ENCODE assay signal across 8 cellular contexts in the genomic region with DNA sequence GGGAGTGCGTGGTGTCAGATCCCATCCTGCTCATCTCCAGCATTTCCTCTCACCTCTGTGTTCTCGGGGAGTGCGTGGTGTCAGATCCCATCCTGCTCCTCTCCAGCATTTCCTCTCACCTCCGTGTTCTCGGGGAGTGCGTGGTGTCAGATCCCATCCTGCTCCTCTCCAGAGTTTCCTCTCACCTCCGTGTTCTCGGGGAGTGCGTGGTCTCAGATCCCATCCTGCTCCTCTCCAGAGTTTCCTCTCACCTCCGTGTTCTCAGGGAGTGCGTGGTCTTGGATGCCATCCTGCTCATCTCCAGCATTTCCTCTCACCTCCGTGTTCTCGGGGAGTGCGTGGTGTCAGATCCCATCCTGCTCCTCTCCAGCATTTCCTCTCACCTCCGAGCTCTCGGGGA. TPM values are rescaled to one million over a fixed set of nuclear protein-coding genes. Genes with fewer than 3 reads are reported as not detected.
DNase-seq lines count a peak whose midpoint lies in the region; ATAC-seq, FAIRE-seq and TF ChIP-seq lines count a peak whose summit lies in the region.
"Not testable (repeated sequence)": the region's sequence is repeated elsewhere in the genome, so short reads cannot be mapped to it uniquely, and the experiment has no call there.

No MANE protein-coding gene starts in this region.

- H3K9me1 ChIP-seq in K562 (ENCODE audit: control insufficient read depth, insufficient read depth, low read length), result not testable (repeated sequence)

- FAIRE-seq in K562 (lab: Jason Lieb, UNC); H1 (lab: Jason Lieb, UNC): not testable (repeated sequence)

- intact Hi-C loops in CD14-positive monocyte (cut with micrococcal nuclease); K562 (cut with micrococcal nuclease); Right ventricle myocardium superior (cut with DNase I); sigmoid colon (cut with DNase I); upper lobe of right lung (cut with DNase I): not testable (repeated sequence)

- peaks cover 54% of the 10 kb centered on the region for H3K4me1 Mint-ChIP-seq in CD14-positive monocyte
- H3K4me1 Mint-ChIP-seq in WTC11, result not testable (repeated sequence)

- H3K4me1 ChIP-seq in K562 (replicated peaks in 1 of 2; ENCODE audit: control insufficient read depth in 2 of 2, insufficient read depth in 2 of 2, low read length in 2 of 2), result peaks cover 5 to 12% of the 10 kb centered on the region in 2 experiments
- not testable (repeated sequence) for H3K4me1 ChIP-seq in H1 (replicated peaks in 1 of 4; ENCODE audit: control insufficient read depth in 3 of 4, insufficient read depth in 4 of 4, low read length in 3 of 4); sigmoid colon; suprapubic skin; upper lobe of right lung

- not testable (repeated sequence) for ATAC-seq in WTC11; K562; Right ventricle myocardium superior (ENCODE audit: poor library complexity); upper lobe of right lung

- CTCF ChIA-PET in WTC11 (lab: Charles Lee); K562 (lab: Yijun Ruan, JAX; ENCODE audit: low intra/inter-chr PET ratio): not testable (repeated sequence)
- CTCF ChIA-PET in H1 (lab: Charles Lee; ENCODE audit: partially characterized antibody), result interaction anchor here (3.3 kb wide), 1 partner anchor 18 kb away, joined by 13 read pairs; no protein-coding TSS in a partner anchor

- H2AK5ac ChIP-seq in H1 (ENCODE audit: low read depth, low read length), result not testable (repeated sequence)

- not testable (repeated sequence) for H3K4me3 ChIP-seq in K562; H1 (ENCODE audit: extremely low read depth in 1 of 4, insufficient read depth in 2 of 4, low read depth in 3 of 4, low read length in 4 of 4); sigmoid colon; suprapubic skin; upper lobe of right lung

- not testable (repeated sequence) for BruUV-seq in K562 (replicated peaks; lab: Mats Ljungman, UMichigan)

- H3K27me3 Mint-ChIP-seq in CD14-positive monocyte (ENCODE audit: low read depth in 3 of 3); WTC11 (ENCODE audit: low read depth): not testable (repeated sequence)

- H4K20me1 ChIP-seq in K562 (replicated peaks; ENCODE audit: control insufficient read depth, insufficient read depth, low read length); H1 (replicated peaks in 1 of 2; ENCODE audit: control insufficient read depth in 1 of 2, insufficient read depth in 2 of 2, low read length in 2 of 2): not testable (repeated sequence)

- H3K27ac Mint-ChIP-seq in CD14-positive monocyte, result peak overlapping the region in 1 of 7 donors; percentile 37
- not testable (repeated sequence) for H3K27ac Mint-ChIP-seq in WTC11

- not testable (repeated sequence) for H2BK5ac ChIP-seq in H1 (ENCODE audit: low read depth, low read length)

- TF ChIP-seq EP300 in K562 (IDR thresholded peaks at IDR 0.05; ENCODE audit: low read length); H1 (IDR thresholded peaks at IDR 0.05; ENCODE audit: borderline replicate concordance in 1 of 2, low read depth in 2 of 2, low read length in 2 of 2); sigmoid colon (IDR thresholded peaks at IDR 0.05); suprapubic skin (IDR thresholded peaks at IDR 0.05): not testable (repeated sequence)

- not testable (repeated sequence) for H3K23me2 ChIP-seq in H1 (ENCODE audit: low read depth, low read length)

- not testable (repeated sequence) for H3K36me3 ChIP-seq in K562 (ENCODE audit: control insufficient read depth, insufficient read depth, low read length); H1 (ENCODE audit: control insufficient read depth in 2 of 4, insufficient read depth in 4 of 4, low read length in 3 of 4); sigmoid colon; suprapubic skin; upper lobe of right lung

- not testable (repeated sequence) for H4K91ac ChIP-seq in H1 (replicated peaks; ENCODE audit: insufficient read length, low read length)

- H4K8ac ChIP-seq in H1 (ENCODE audit: extremely low read depth, insufficient read depth, low read length), result not testable (repeated sequence)

- not testable (repeated sequence) for H2BK12ac ChIP-seq in H1 (ENCODE audit: low read depth, low read length)

- POLR2A ChIA-PET in WTC11 (lab: Charles Lee); K562 (lab: Yijun Ruan, JAX); H1 (lab: Charles Lee; ENCODE audit: partially characterized antibody): not testable (repeated sequence)

- not testable (repeated sequence) for H2BK120ac ChIP-seq in H1 (replicated peaks; ENCODE audit: low read depth, low read length)

- peak; percentile 4 for DNase-seq in CD14-positive monocyte (ENCODE audit: low spot score)
- not testable (repeated sequence) for DNase-seq in WTC11 (ENCODE audit: low spot score); K562 (ENCODE audit: extremely low read depth in 1 of 4, low spot score in 3 of 4); H1 (ENCODE audit: low read depth in 1 of 2, low spot score in 2 of 2)
- DNase-seq in Right ventricle myocardium superior, result peak; percentile 1
- peak; percentile 27 for DNase-seq in sigmoid colon
- DNase-seq in suprapubic skin (ENCODE audit: low spot score in 2 of 2), result peak; percentile 8 to 18
- peak; percentile 25 for DNase-seq in upper lobe of right lung

- not testable (repeated sequence) for H3K27ac ChIP-seq in K562 (ENCODE audit: extremely low read depth, low read depth, low read length); H1 (ENCODE audit: low read depth, low read length); sigmoid colon; suprapubic skin; upper lobe of right lung

- not testable (repeated sequence) for TF ChIP-seq RAD21 in K562 (CRISPR knock-in tag; conservative IDR thresholded peaks at IDR 0.05 in 1 of 2, IDR thresholded peaks at IDR 0.05 in 1 of 2); H1 (IDR thresholded peaks at IDR 0.05 in 1 of 2, conservative IDR thresholded peaks at IDR 0.05 in 1 of 2; ENCODE audit: low read depth in 2 of 2, low read length in 2 of 2)

- H3K56ac ChIP-seq in H1 (replicated peaks; ENCODE audit: insufficient read length, low read depth, low read length), result not testable (repeated sequence)

- not testable (repeated sequence) for H3K4ac ChIP-seq in H1 (replicated peaks; ENCODE audit: insufficient read length, low read depth, low read length)

- not testable (repeated sequence) for H3K79me1 ChIP-seq in H1 (ENCODE audit: low read depth, low read length)

- H3K9me3 Mint-ChIP-seq in CD14-positive monocyte, WTC11: not testable (repeated sequence)

- H2BK20ac ChIP-seq in H1 (ENCODE audit: low read length), result not testable (repeated sequence)

- H2BK15ac ChIP-seq in H1 (ENCODE audit: low read length), result not testable (repeated sequence)

- not testable (repeated sequence) for H3K9ac ChIP-seq in K562 (ENCODE audit: insufficient read depth in 1 of 2, low read depth in 2 of 2, low read length in 2 of 2); H1 (replicated peaks in 1 of 4; ENCODE audit: extremely low read depth in 1 of 4, low read depth in 3 of 4, low read length in 3 of 4)

- H3K79me2 ChIP-seq in K562 (ENCODE audit: control insufficient read depth, insufficient read depth, low read length); H1 (ENCODE audit: control insufficient read depth in 1 of 2, insufficient read depth in 2 of 2, low read length in 2 of 2): not testable (repeated sequence)

- TF ChIP-seq CTCF in CD14-positive monocyte (IDR thresholded peaks at IDR 0.05); WTC11 (IDR thresholded peaks at IDR 0.05); K562 (IDR thresholded peaks at IDR 0.05 in 2 of 3, conservative IDR thresholded peaks at IDR 0.05 in 1 of 3; ENCODE audit: insufficient read depth in 2 of 3, low read depth in 1 of 3, low read length in 3 of 3); H1 (IDR thresholded peaks at IDR 0.05; ENCODE audit: control extremely low read depth in 1 of 3, insufficient read depth in 1 of 3, low read depth in 1 of 3, low read length in 3 of 3); sigmoid colon (IDR thresholded peaks at IDR 0.05); suprapubic skin (IDR thresholded peaks at IDR 0.05); upper lobe of right lung (IDR thresholded peaks at IDR 0.05): not testable (repeated sequence)

- in situ Hi-C loops in K562 (cut with MboI), result not testable (repeated sequence)

- H3K9me3 ChIP-seq in K562 (replicated peaks; ENCODE audit: control insufficient read depth, insufficient read depth, low read depth, low read length); H1 (ENCODE audit: insufficient read depth in 2 of 2, low read depth in 1 of 2, low read length in 1 of 2); sigmoid colon; suprapubic skin; upper lobe of right lung: not testable (repeated sequence)

- H3K14ac ChIP-seq in H1 (ENCODE audit: insufficient read length), result not testable (repeated sequence)

- H4K5ac ChIP-seq in H1 (ENCODE audit: insufficient read length, low read depth, low read length), result not testable (repeated sequence)

- TF ChIP-seq POLR2A in K562 (conservative IDR thresholded peaks at IDR 0.05); H1 (IDR thresholded peaks at IDR 0.05; ENCODE audit: control extremely low read depth in 1 of 2, low read depth in 2 of 2, low read length in 2 of 2); sigmoid colon (IDR thresholded peaks at IDR 0.05); suprapubic skin (IDR thresholded peaks at IDR 0.05): not testable (repeated sequence)

- 1% methylated on average over 13 of the region's 16 CpGs for WGBS in K562 (ENCODE audit: insufficient coverage, low coverage, missing lambda C conversion rate)
- 77% methylated on average over 16 of the region's 16 CpGs; no CpG with 5 or more reads in 1 of the 2 experiments for WGBS in H1 (ENCODE audit: extremely low coverage in 1 of 2, insufficient coverage in 1 of 2, insufficient read length in 1 of 2, insufficient replicate concordance in 2 of 2, low coverage in 1 of 2, low lambda C conversion rate in 2 of 2, missing lambda C conversion rate in 1 of 2), 2 experiments
- WGBS in sigmoid colon, 2 donors, result 88 to 91% methylated on average over 16 of the region's 16 CpGs
- 92% methylated on average over 16 of the region's 16 CpGs for WGBS in suprapubic skin

- not testable (repeated sequence) for H3K18ac ChIP-seq in H1 (ENCODE audit: extremely low read depth, low read length)

- H3K4me2 ChIP-seq in K562 (ENCODE audit: insufficient read depth, low read length), result peak overlapping the region; percentile 18; the same call in 1 of the 2 replicates
- H3K4me2 ChIP-seq in H1 (ENCODE audit: insufficient read depth in 1 of 2, low read depth in 2 of 2, low read length in 2 of 2), result not testable (repeated sequence)

- H2AFZ ChIP-seq in K562 (ENCODE audit: low read depth, low read length); H1 (ENCODE audit: low read length): not testable (repeated sequence)

- H3K23ac ChIP-seq in H1 (ENCODE audit: insufficient read length), result not testable (repeated sequence)

- H3K36me3 Mint-ChIP-seq in CD14-positive monocyte, WTC11: not testable (repeated sequence)

- peaks cover 0 to 22% of the 10 kb centered on the region in 2 experiments; a peak in 3 of 5 replicates for H3K27me3 ChIP-seq in K562 (ENCODE audit: control insufficient read depth in 2 of 2, insufficient read depth in 2 of 2, low read length in 2 of 2)
- not testable (repeated sequence) for H3K27me3 ChIP-seq in H1 (replicated peaks in 1 of 4; ENCODE audit: control insufficient read depth in 3 of 4, extremely low read depth in 1 of 4, insufficient read depth in 3 of 4, low read length in 3 of 4); sigmoid colon; suprapubic skin; upper lobe of right lung

- H3K4me3 Mint-ChIP-seq in CD14-positive monocyte, result peak overlapping the region in 1 of 2 donors; percentile 10
- H3K4me3 Mint-ChIP-seq in WTC11, result not testable (repeated sequence)

RNA-seq across cellular contexts. Expression of gene PWWP2B, which starts 18.0 kb away (rescaled TPM):
- 1 to 10 TPM; 2.4 to 2.7 TPM for polyA plus RNA-seq in CD14-positive monocyte
- 12.2 to 14.1 TPM (median 13.6 TPM) in 3 replicates for total RNA-seq in WTC11 (2021)
- 1.1 and 5.8 TPM in 2 replicates for total RNA-seq in K562 (2011; cell fraction: chromatin; rRNA removed; ENCODE audit: low replicate concordance)
- total RNA-seq in K562 (2011; cell fraction: nucleolus; rRNA removed), result 5.5 and 6.5 TPM in 2 replicates
- total RNA-seq in K562 (2011; cell fraction: nucleoplasm; rRNA removed), result 3.1 and 3.2 TPM in 2 replicates
- total RNA-seq in K562 (2014; rRNA removed), result 7.5 and 10.4 TPM in 2 replicates
- 0.64 and 0.80 TPM in 2 replicates for total RNA-seq in K562 (2014; rRNA removed; fragmentation: Illumina TruSeq; extraction: Trizol)
- 2.0 and 2.7 TPM in 2 replicates for total RNA-seq in K562 (2015; rRNA removed; fragmentation: Illumina TruSeq; extraction: Trizol)
- total RNA-seq in K562 (2021), result 9.2 and 9.8 TPM in 2 replicates
- 1.2 and 1.7 TPM in 2 replicates for polyA plus RNA-seq in K562 (2011; rRNA removed)
- 2.3 and 7.4 TPM in 2 replicates for polyA plus RNA-seq in K562 (2011; cell fraction: cytosol; rRNA removed)
- 3.1 and 5.8 TPM in 2 replicates for polyA plus RNA-seq in K562 (2011; cell fraction: nucleus; rRNA removed)
- polyA plus RNA-seq in K562 (2012), result 3.8 and 4.8 TPM in 2 replicates
- 0.24 and 1.2 TPM in 2 replicates for polyA plus RNA-seq in K562 (2014; fragmentation: Illumina TruSeq; extraction: Trizol)
- polyA plus RNA-seq in K562 (2014; fragmentation: Nextera tagmentation; extraction: Ambion mirVana), result under 1 TPM in 1 of 2 experiments, not detected in 1; 0.07 TPM
- 3.3 and 4.3 TPM in 2 replicates for polyA plus RNA-seq in K562 (2014; rRNA removed)
- polyA minus RNA-seq in K562 (2011; rRNA and poly(A)+ RNA removed), result 0.57 and 1.3 TPM in 2 replicates
- polyA minus RNA-seq in K562 (2011; cell fraction: cytosol; rRNA and poly(A)+ RNA removed), result 2.9 and 4.0 TPM in 2 replicates
- 2.0 and 2.8 TPM in 2 replicates for polyA minus RNA-seq in K562 (2011; cell fraction: nucleus; rRNA and poly(A)+ RNA removed)
- total RNA-seq in H1 (2021; fragmentation: NEBNext Ultra II Directional; extraction: Animal tissue kit (Norgen Biotek cat#: 25700)), result 10.8 and 11.0 TPM in 2 replicates
- 5.3 and 9.4 TPM in 2 replicates for polyA plus RNA-seq in H1 (2011; rRNA removed)
- 7.2 TPM for polyA plus RNA-seq in H1 (2011; cell fraction: cytosol; rRNA removed)
- 17.0 TPM for polyA plus RNA-seq in H1 (2011; cell fraction: nucleus; rRNA removed)
- 4.8 to 8.4 TPM (median 8.0 TPM) in 4 replicates for polyA plus RNA-seq in H1 (2012, experiment 1 of 2)
- polyA plus RNA-seq in H1 (2012, experiment 2 of 2), result 6.0 TPM
- 6.0 TPM for polyA plus RNA-seq in H1 (2013, experiment 1 of 2)
- 5.5 TPM for polyA plus RNA-seq in H1 (2013, experiment 2 of 2)
- 1.2 and 1.4 TPM in 2 replicates for polyA minus RNA-seq in H1 (2011; rRNA and poly(A)+ RNA removed)
- polyA minus RNA-seq in H1 (2011; cell fraction: cytosol; rRNA and poly(A)+ RNA removed), result 5.2 TPM
- 7.0 TPM for polyA minus RNA-seq in H1 (2011; cell fraction: nucleus; rRNA and poly(A)+ RNA removed)
- 23.0 TPM for total RNA-seq in Right ventricle myocardium superior
- total RNA-seq in sigmoid colon, result 10 to 100 TPM in 1 of 4 donors, 1 to 10 TPM in 3; 7.7 to 10.2 (median 9.3) TPM
- 10 to 100 TPM; 27.0 to 50.8 (median 28.2) TPM for polyA plus RNA-seq in sigmoid colon
- total RNA-seq in suprapubic skin, result 10 to 100 TPM; 15.2 to 19.4 (median 18.3) TPM
- total RNA-seq in upper lobe of right lung, result 26.0 TPM

RNA-seq across cellular contexts. Expression of gene LRRC27, which starts 47.0 kb away (rescaled TPM):
- polyA plus RNA-seq in CD14-positive monocyte (1 to 10 TPM; 3.6 TPM), K562 (2011; rRNA removed) (2.2 and 2.3 TPM in 2 replicates), K562 (2014; fragmentation: Illumina TruSeq; extraction: Trizol) (1.4 and 2.6 TPM in 2 replicates), K562 (2014; fragmentation: Nextera tagmentation; extraction: Ambion mirVana) (under 1 TPM; 0.10 to 0.38 TPM), K562 (2014; rRNA removed) (1.7 and 2.7 TPM in 2 replicates), H1 (2011; rRNA removed) (1.2 and 2.0 TPM in 2 replicates), sigmoid colon (1 to 10 TPM; 1.4 to 6.2 (median 1.8) TPM)
- total RNA-seq in WTC11 (2021) (4.0 to 4.6 TPM (median 4.4 TPM) in 3 replicates), K562 (2014; rRNA removed) (1.00 and 2.2 TPM in 2 replicates), K562 (2014; rRNA removed; fragmentation: Illumina TruSeq; extraction: Trizol) (1.3 and 1.5 TPM in 2 replicates), K562 (2015; rRNA removed; fragmentation: Illumina TruSeq; extraction: Trizol) (1.2 and 1.3 TPM in 2 replicates), K562 (2021) (2.3 TPM in 2 replicates), Right ventricle myocardium superior (3.9 TPM), sigmoid colon (10 to 100 TPM in 1 of 4 donors, 1 to 10 TPM in 3; 6.1 to 15.5 (median 8.1) TPM), suprapubic skin (10 to 100 TPM in 1 of 4 donors, 1 to 10 TPM in 3; 6.6 to 13.1 (median 7.1) TPM), upper lobe of right lung (6.3 TPM)
- 8.1 and 11.5 TPM in 2 replicates for total RNA-seq in K562 (2011; cell fraction: chromatin; rRNA removed; ENCODE audit: low replicate concordance)
- 4.9 and 5.3 TPM in 2 replicates for total RNA-seq in K562 (2011; cell fraction: nucleolus; rRNA removed)
- 4.6 and 5.2 TPM in 2 replicates for total RNA-seq in K562 (2011; cell fraction: nucleoplasm; rRNA removed)
- polyA plus RNA-seq in K562 (2011; cell fraction: cytosol; rRNA removed), result 1.8 and 2.2 TPM in 2 replicates
- polyA plus RNA-seq in K562 (2011; cell fraction: nucleus; rRNA removed), result 7.7 and 13.9 TPM in 2 replicates
- polyA plus RNA-seq in K562 (2012), result 1.8 and 5.9 TPM in 2 replicates
- polyA minus RNA-seq in K562 (2011; rRNA and poly(A)+ RNA removed), result 0.93 and 1.4 TPM in 2 replicates
- 0.86 TPM in 1 of 2 replicates, not detected in the other for polyA minus RNA-seq in K562 (2011; cell fraction: cytosol; rRNA and poly(A)+ RNA removed)
- polyA minus RNA-seq in K562 (2011; cell fraction: nucleus; rRNA and poly(A)+ RNA removed), result 2.7 and 3.3 TPM in 2 replicates
- 3.8 and 4.3 TPM in 2 replicates for total RNA-seq in H1 (2021; fragmentation: NEBNext Ultra II Directional; extraction: Animal tissue kit (Norgen Biotek cat#: 25700))
- 3.1 TPM for polyA plus RNA-seq in H1 (2011; cell fraction: cytosol; rRNA removed)
- 8.2 TPM for polyA plus RNA-seq in H1 (2011; cell fraction: nucleus; rRNA removed)
- 2.8 to 4.0 TPM (median 2.9 TPM) in 4 replicates for polyA plus RNA-seq in H1 (2012, experiment 1 of 2)
- 1.7 TPM for polyA plus RNA-seq in H1 (2012, experiment 2 of 2)
- polyA plus RNA-seq in H1 (2013, experiment 1 of 2), result 3.6 TPM
- polyA plus RNA-seq in H1 (2013, experiment 2 of 2), result 2.5 TPM
- polyA minus RNA-seq in H1 (2011; rRNA and poly(A)+ RNA removed), result 1.1 and 1.6 TPM in 2 replicates
- 0.88 TPM for polyA minus RNA-seq in H1 (2011; cell fraction: cytosol; rRNA and poly(A)+ RNA removed)
- 4.0 TPM for polyA minus RNA-seq in H1 (2011; cell fraction: nucleus; rRNA and poly(A)+ RNA removed)
